ENCODE assay signal across 7 cellular contexts in the genomic region with DNA sequence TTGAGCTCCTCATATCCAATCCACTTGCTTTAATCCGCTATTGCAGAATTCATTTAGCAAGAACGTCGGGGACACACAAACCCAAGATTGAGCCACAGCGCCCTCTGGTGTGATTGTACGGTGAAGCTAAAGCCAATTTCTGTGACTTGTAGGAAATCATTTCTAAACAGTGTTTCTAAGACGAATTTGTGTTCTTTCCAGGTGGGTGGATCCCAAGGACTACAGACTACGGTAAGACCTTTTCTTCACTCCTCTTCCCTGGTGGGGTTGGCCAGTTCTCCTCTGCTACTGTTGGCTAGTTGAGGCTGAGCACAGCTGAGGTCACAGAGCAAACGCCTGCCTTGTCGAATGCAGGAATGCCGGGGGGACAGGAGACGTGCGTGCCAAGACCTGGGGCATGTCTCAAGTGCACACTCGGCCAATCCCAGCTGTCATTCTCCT. TPM values are rescaled to one million over a fixed set of nuclear protein-coding genes. Genes with fewer than 3 reads are reported as not detected.
A peak's percentile ranks its signal among the peaks of the same experiment; 100 is the strongest.
DNase-seq lines count a peak whose midpoint lies in the region; ATAC-seq, FAIRE-seq and TF ChIP-seq lines count a peak whose summit lies in the region.

No MANE protein-coding gene starts in this region.

- H3K27me3 ChIP-seq in kidney epithelial cell (ENCODE audit: control insufficient read depth, insufficient read depth, low read length): peaks cover 8% of the 10 kb centered on the region

- TF ChIP-seq CTCF in VCaP (conservative IDR thresholded peaks at IDR 0.05) (peak; percentile 80), kidney epithelial cell (IDR thresholded peaks at IDR 0.05; ENCODE audit: insufficient read depth, low read length, poor library complexity, severe bottlenecking) (peak; percentile 83)

- no peak for DNase-seq in GM12892 (ENCODE audit: insufficient read length)
- peak; percentile 20 for DNase-seq in NCI-H2107 treated with DMSO at 0.1 percent for 48 hours (lab: John Stamatoyannopoulos, UW; ENCODE audit: unreplicated experiment)
- DNase-seq in central memory CD4-positive, alpha-beta T cell: peak; percentile 62
- peak; percentile 29 for DNase-seq in kidney epithelial cell (ENCODE audit: low read depth)
- peak; percentile 52 to 59 for DNase-seq in stimulated activated CD4-positive, alpha-beta T cell treated with anti-CD3 and anti-CD28 coated beads, Interleukin-1b, Interleukin-23, amount 100 ng/mL, for 4 hours (ENCODE audit: low read depth in 2 of 2)

- FAIRE-seq in GM12892 (lab: Jason Lieb, UNC): peak; percentile 77

- no peak for TF ChIP-seq POLR2A in GM12892 (IDR thresholded peaks at IDR 0.05; ENCODE audit: low read depth, low read length)

- H3K27ac ChIP-seq in VCaP: no peak overlapping the region

- no peaks in the 10 kb centered on the region for H3K36me3 ChIP-seq in kidney epithelial cell (ENCODE audit: control insufficient read depth, insufficient read depth, low read length)

- ATAC-seq in GM18868 (IDR thresholded peaks at IDR 0.05; ENCODE audit: unreplicated experiment): no peak

- no peak overlapping the region for H3K4me3 ChIP-seq in kidney epithelial cell (ENCODE audit: low read depth, low read length)

RNA-seq across cellular contexts. Expression of a gene that starts 5.2 kb away (rescaled TPM):
- 0.08 TPM for polyA plus RNA-seq in GM12892 (2012; ENCODE audit: missing spikeins)
- total RNA-seq in kidney epithelial cell: under 0.01 and 0.13 TPM in 2 replicates
